ENCODE assay signal across 28 cellular contexts in genomic region chr2:1777156-1777555, GRCh38.
"Had no signal": no experiment of that assay in that cellular context is flagged by ENCODE, and none has a peak within 500 bp of the region (broad histone marks: within the 10 kb centered on the region; RNA-seq: fewer than 3 reads in every experiment).

No MANE protein-coding gene starts in this region.

- H3K9me3 ChIP-seq: esophagus squamous epithelium, pancreas, right lobe of liver, suprapubic skin, transverse colon, vagina had no signal

- H3K4me3 ChIP-seq: esophagus squamous epithelium, lung, pancreas, right lobe of liver, suprapubic skin, transverse colon, vagina had no signal

- DNase-seq: cortex of kidney; effector memory CD8-positive, alpha-beta T cell; erythroblast; esophagus squamous epithelium; foreskin melanocyte; glutamatergic neuron; hypothalamus; immature natural killer cell; left ventricle myocardium superior; midbrain; naive thymus-derived CD8-positive, alpha-beta T cell; nephron progenitor cell; nucleus accumbens; pancreas; right lobe of liver; small intestine; stimulated activated CD4-positive, alpha-beta T cell treated with anti-CD3 and anti-CD28 coated beads, Interleukin-15, amount 100 ng/mL, for 24 hours; stimulated activated CD4-positive, alpha-beta T cell treated with anti-CD3 and anti-CD28 coated beads, Interleukin-2, amount 100 ng/mL, for 48 hours; stimulated activated naive B cell treated with anti-CD40 and anti-IgM and Interleukin-4, amounts not matched to agents 10 μg/mL and 1 μg/mL and 100 μg/mL, for 72 hours; transverse colon had no signal

- H3K27me3 ChIP-seq: pancreas, right lobe of liver, transverse colon, vagina had no signal

- FAIRE-seq: endometrium, keratinocyte, pancreas, small intestine had no signal

- H3K36me3 Mint-ChIP-seq: immature natural killer cell; memory B cell; naive thymus-derived CD8-positive, alpha-beta T cell; stimulated activated naive B cell treated with anti-CD40 and anti-IgM and Interleukin-4, amounts not matched to agents 10 μg/mL and 1 μg/mL and 100 μg/mL, for 72 hours had no signal

- H3K27ac Mint-ChIP-seq: effector memory CD8-positive, alpha-beta T cell; immature natural killer cell; memory B cell; nephron progenitor cell; progenitor cell of endocrine pancreas; stimulated activated naive B cell treated with anti-CD40 and anti-IgM and Interleukin-4, amounts not matched to agents 10 μg/mL and 1 μg/mL and 100 μg/mL, for 72 hours; stimulated activated naive CD8-positive, alpha-beta T cell treated with anti-CD3 and anti-CD28 coated beads, Interleukin-15, Interleukin-2, amounts not matched to agents 100 ng/mL and 50 ng/mL, for 24 hours had no signal

- H3K27me3 Mint-ChIP-seq: stimulated activated naive CD8-positive, alpha-beta T cell treated with anti-CD3 and anti-CD28 coated beads, Interleukin-15, Interleukin-2, amounts not matched to agents 100 ng/mL and 50 ng/mL, for 24 hours had no signal

- H3K36me3 ChIP-seq: esophagus squamous epithelium, pancreas, right lobe of liver, suprapubic skin, transverse colon, vagina had no signal

- H3K9me3 Mint-ChIP-seq: effector memory CD8-positive, alpha-beta T cell; immature natural killer cell; memory B cell; naive thymus-derived CD8-positive, alpha-beta T cell; nephron progenitor cell; stimulated activated naive B cell treated with anti-CD40 and anti-IgM and Interleukin-4, amounts not matched to agents 10 μg/mL and 1 μg/mL and 100 μg/mL, for 72 hours; stimulated activated naive CD8-positive, alpha-beta T cell treated with anti-CD3 and anti-CD28 coated beads, Interleukin-15, Interleukin-2, amounts not matched to agents 100 ng/mL and 50 ng/mL, for 24 hours had no signal

- H3K27ac ChIP-seq: esophagus squamous epithelium, pancreas, right lobe of liver, suprapubic skin, transverse colon, vagina had no signal

- H3K4me1 ChIP-seq: esophagus squamous epithelium, pancreas, right lobe of liver, suprapubic skin, vagina had no signal

- H3K4me1 Mint-ChIP-seq: memory B cell; stimulated activated naive B cell treated with anti-CD40 and anti-IgM and Interleukin-4, amounts not matched to agents 10 μg/mL and 1 μg/mL and 100 μg/mL, for 72 hours had no signal

- H3K4me3 Mint-ChIP-seq: effector memory CD8-positive, alpha-beta T cell; immature natural killer cell; memory B cell; naive thymus-derived CD8-positive, alpha-beta T cell; nephron progenitor cell; stimulated activated naive B cell treated with anti-CD40 and anti-IgM and Interleukin-4, amounts not matched to agents 10 μg/mL and 1 μg/mL and 100 μg/mL, for 72 hours; stimulated activated naive CD8-positive, alpha-beta T cell treated with anti-CD3 and anti-CD28 coated beads, Interleukin-15, Interleukin-2, amounts not matched to agents 100 ng/mL and 50 ng/mL, for 24 hours had no signal

- ATAC-seq: effector memory CD8-positive, alpha-beta T cell; left ventricle myocardium superior; naive thymus-derived CD8-positive, alpha-beta T cell; pancreas; right lobe of liver; stimulated activated naive B cell treated with anti-CD40 and anti-IgM and Interleukin-4, amounts not matched to agents 10 μg/mL and 1 μg/mL and 100 μg/mL, for 72 hours had no signal
